36 cellular contexts compared by ENCODE assay signal in the genomic region with DNA sequence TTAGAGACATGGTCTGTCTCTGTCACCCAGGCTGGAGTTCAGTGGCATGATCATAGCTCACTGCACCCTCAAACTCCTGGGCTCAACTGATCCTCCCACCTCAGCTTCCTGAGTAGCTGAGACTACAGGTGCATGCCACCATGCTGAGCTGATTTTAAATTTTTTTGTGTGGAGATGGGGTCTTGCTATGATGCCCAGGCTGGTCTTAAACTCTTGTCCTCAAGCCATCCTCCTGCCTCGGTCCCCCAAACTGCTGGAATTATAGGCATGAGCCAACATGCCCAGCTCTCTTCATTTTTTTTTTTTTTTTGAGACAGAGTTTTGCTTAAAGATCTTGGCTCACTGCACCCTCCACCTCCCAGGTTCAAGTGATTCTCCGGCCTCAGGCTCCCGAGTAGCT.
"Had no signal": no experiment of that assay in that cellular context is flagged by ENCODE, and none has a peak within 500 bp of the region (broad histone marks: within the 10 kb centered on the region; RNA-seq: fewer than 3 reads in every experiment).

No MANE protein-coding gene starts in this region.

- H3K9me3 ChIP-seq: MG63 had no signal

- H3K36me3 ChIP-seq: MG63 had no signal

- H3K4me3 ChIP-seq: MG63 had no signal

- DNase-seq: Karpas-422, Kasumi-1, MG63, MM.1S, MV-4-11, NCI-H1048, NCI-H1092, NCI-H1092 treated with DMSO at 0.1 percent for 48 hours, NCI-H1105, NCI-H1105 treated with DMSO at 0.1 percent for 48 hours, NCI-H1417, NCI-H1417 treated with DMSO at 0.1 percent for 48 hours, NCI-H1436, NCI-H1436 treated with DMSO at 0.1 percent for 48 hours, NCI-H146, NCI-H1694, NCI-H1694 treated with DMSO at 0.1 percent for 48 hours, NCI-H187, NCI-H187 treated with DMSO at 0.1 percent for 48 hours, NCI-H1930, NCI-H2029, NCI-H2029 treated with DMSO at 0.1 percent for 48 hours, NCI-H2081, NCI-H2081 treated with DMSO at 0.1 percent for 48 hours, NCI-H2107, NCI-H2171, NCI-H2171 treated with DMSO at 0.1 percent for 48 hours, NCI-H2227 treated with DMSO at 0.1 percent for 48 hours, NCI-H226, NCI-H345, NCI-H446, NCI-H446 treated with DMSO at 0.1 percent for 48 hours, NCI-H510A, NCI-H510A treated with DMSO at 0.1 percent for 48 hours, NCI-H524, NCI-H524 treated with DMSO at 0.1 percent for 48 hours had no signal
